3 cellular contexts compared by ENCODE assay signal in the genomic region with DNA sequence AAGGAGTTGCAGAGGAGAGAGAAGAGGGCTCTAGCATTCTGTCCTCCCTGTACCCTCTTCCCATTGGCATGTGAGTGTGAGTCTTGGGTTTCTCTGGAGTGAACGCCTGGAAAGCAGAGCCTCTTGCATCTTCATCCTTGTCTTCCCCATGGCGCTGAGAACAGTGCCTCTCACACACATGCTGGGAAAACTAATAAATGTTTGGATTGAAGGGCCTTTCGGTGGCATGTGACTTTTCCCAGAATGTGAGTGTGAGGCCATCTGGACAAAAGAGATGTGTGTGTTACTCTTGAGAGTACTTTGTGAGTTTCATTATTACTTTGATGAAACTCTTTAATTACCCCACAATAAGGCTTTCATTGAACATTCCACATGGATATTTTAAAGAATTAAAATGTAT.
"Had no signal": no experiment of that assay in that cellular context is flagged by ENCODE, and none has a peak within 500 bp of the region (broad histone marks: within the 10 kb centered on the region; RNA-seq: fewer than 3 reads in every experiment).

No MANE protein-coding gene starts in this region.

- H3K4me3 ChIP-seq: GM23338 had no signal

- H2AFZ ChIP-seq: GM23338 had no signal

- H3K4me2 ChIP-seq: GM23338 had no signal

- DNase-seq: H9, HCEC 1CT had no signal
